8 cellular contexts compared by ENCODE assay signal in the genomic region with DNA sequence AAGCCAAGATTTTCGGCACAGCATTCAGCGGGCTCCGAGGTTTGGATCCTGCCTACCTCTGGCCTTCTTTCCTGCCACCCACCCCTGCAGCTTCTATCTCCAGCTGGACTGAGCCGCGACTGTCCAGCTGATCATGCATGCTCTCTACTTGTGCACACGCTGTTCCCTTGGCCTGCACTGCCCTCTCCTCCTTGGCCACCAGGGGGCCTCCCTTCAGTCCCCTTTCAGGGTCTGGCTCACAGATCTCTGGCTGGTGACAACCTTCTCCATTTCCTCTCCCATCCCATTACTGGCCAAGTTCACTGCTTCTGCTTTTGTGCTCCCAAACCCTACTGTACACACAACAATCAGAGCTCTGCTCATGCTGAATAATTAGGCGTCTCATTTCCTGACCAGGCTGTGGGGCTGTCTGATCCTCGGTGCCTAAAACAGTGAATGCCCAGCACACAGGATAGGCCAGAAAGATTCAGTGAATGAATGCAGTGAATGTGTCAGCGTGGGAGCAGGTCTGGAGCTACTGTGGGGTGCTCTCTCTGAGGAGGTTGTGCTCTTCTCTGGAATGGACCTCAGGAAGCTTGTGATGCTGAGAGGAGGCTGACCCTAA.
DNase-seq lines count a peak whose midpoint lies in the region; ATAC-seq and TF ChIP-seq lines count a peak whose summit lies in the region.

No MANE protein-coding gene starts in this region.

- no peaks in the 10 kb centered on the region for H3K36me3 ChIP-seq in WERI-Rb-1

- TF ChIP-seq CTCF in AG04450 (IDR thresholded peaks at IDR 0.05; ENCODE audit: low read depth, low read length) (peak; percentile 87), GM13977 (IDR thresholded peaks at IDR 0.05; ENCODE audit: extremely low read depth, insufficient read depth, missing control alignments) (peak; percentile 89), WERI-Rb-1 (IDR thresholded peaks at IDR 0.05; ENCODE audit: low read depth, low read length) (peak; percentile 98), fibroblast of mammary gland (conservative IDR thresholded peaks at IDR 0.05; ENCODE audit: control insufficient read depth, insufficient read depth, low read depth, low read length) (peak; percentile 98)

- CTCF ChIA-PET in AG04450 (lab: Charles Lee), result interaction anchor here (0.6 to 9.5 kb wide), 29 partner anchors 7 to 410 kb away, joined by 3 to 57 read pairs (median 4); no protein-coding TSS in a partner anchor

- peak; percentile 92 for ATAC-seq in HG02852 (IDR thresholded peaks at IDR 0.05; ENCODE audit: unreplicated experiment)

- H3K4me3 ChIP-seq in AG04450 (ENCODE audit: low read depth, low read length) (no peak overlapping the region), WERI-Rb-1 (ENCODE audit: low read depth, low read length) (no peak overlapping the region), fibroblast of mammary gland (ENCODE audit: control insufficient read depth, low read depth, low read length) (no peak overlapping the region)

- in situ Hi-C loops in GM13977 (cut with MboI; ENCODE audit: low pct_unique_long_range_greater_than_20kb, low sequenced_read_pairs, unreplicated experiment), result no loop called here

- H3K9me3 ChIP-seq in AG04450 (ENCODE audit: control insufficient read depth, insufficient read depth, low read length), result no peaks in the 10 kb centered on the region
- H3K9me3 ChIP-seq in WERI-Rb-1 (ENCODE audit: severe bottlenecking), result no peaks in the 10 kb centered on the region

- POLR2A ChIA-PET in AG04450 (lab: Yijun Ruan, JAX), result interaction anchor here (0.6 to 2.3 kb wide), 2 partner anchors 11 to 96 kb away, joined by 4 to 12 read pairs; no protein-coding TSS in a partner anchor

- peak overlapping the region; percentile 49 for H3K27ac ChIP-seq in AG04450 (ENCODE audit: low read depth, low read length)
- no peak overlapping the region for H3K27ac ChIP-seq in WERI-Rb-1

- DNase-seq in AG04450 (ENCODE audit: low read depth, low spot score), result no peak
- peak; percentile 58 for DNase-seq in GM13977 (ENCODE audit: low spot score)
- peak; percentile 59 for DNase-seq in NCI-H2029 treated with DMSO at 0.1 percent for 48 hours (lab: John Stamatoyannopoulos, UW)
- DNase-seq in WERI-Rb-1, result peak; percentile 73
- DNase-seq in fibroblast of mammary gland (ENCODE audit: low read depth), result peak; percentile 81
- peak in 41 of 56 donors; percentile 13 to 80 (median 41) for DNase-seq in nucleus accumbens (lab: John Stamatoyannopoulos, UW)
- no peak for DNase-seq in T1000 (lab: John Stamatoyannopoulos, UW)

- H3K27me3 ChIP-seq in AG04450 (ENCODE audit: control insufficient read depth, insufficient read depth, low read length) (no peaks in the 10 kb centered on the region), WERI-Rb-1 (ENCODE audit: insufficient read depth, low read depth, severe bottlenecking) (no peaks in the 10 kb centered on the region)

Comparison
In these comparisons a context has a peak if more than half of its experiments do, and no peak if none do; other contexts are left out.
1. DNase-seq: peak in GM13977 (single experiment), NCI-H2029 treated with DMSO at 0.1 percent for 48 hours (single experiment), WERI-Rb-1 (single experiment), fibroblast of mammary gland (single experiment) and nucleus accumbens (41 of 56); none in AG04450 (single experiment) and T1000 (single experiment).
2. Peak in every context shown above with its lines, with median percentiles within 50 percentile points of each other: CTCF ChIP-seq.